Comparison of ENCODE assay signal across 1 cellular context in the genomic region with DNA sequence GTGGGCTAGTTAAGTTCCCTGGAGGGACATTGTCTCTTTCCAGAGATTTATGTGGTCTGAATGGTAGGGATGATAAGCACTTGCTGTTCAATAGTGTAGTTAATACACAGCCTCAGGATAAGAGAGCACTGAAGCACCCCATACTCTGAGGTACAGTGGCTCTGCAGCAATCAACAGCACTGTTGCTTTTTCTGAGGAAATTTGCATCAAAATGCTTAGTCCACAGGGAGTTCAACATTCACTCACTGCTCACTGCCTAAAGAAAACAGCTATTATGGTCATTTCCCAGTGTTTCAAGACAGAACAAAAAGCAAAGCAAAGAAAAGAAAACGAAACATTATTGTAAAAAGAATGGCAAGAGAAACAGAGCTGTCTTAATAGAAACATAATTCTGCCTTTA.
TF ChIP-seq lines count a peak whose summit lies in the region.

No MANE protein-coding gene starts in this region.

TF ChIP-seq in WTC11, 78 proteins besides CTCF, POLR2A, EP300 and RAD21 (continued from another document):
- TF ChIP-seq, protein P1, sequence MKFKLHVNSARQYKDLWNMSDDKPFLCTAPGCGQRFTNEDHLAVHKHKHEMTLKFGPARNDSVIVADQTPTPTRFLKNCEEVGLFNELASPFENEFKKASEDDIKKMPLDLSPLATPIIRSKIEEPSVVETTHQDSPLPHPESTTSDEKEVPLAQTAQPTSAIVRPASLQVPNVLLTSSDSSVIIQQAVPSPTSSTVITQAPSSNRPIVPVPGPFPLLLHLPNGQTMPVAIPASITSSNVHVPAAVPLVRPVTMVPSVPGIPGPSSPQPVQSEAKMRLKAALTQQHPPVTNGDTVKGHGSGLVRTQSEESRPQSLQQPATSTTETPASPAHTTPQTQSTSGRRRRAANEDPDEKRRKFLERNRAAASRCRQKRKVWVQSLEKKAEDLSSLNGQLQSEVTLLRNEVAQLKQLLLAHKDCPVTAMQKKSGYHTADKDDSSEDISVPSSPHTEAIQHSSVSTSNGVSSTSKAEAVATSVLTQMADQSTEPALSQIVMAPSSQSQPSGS (CRISPR knock-in tag; IDR thresholded peaks at IDR 0.05; ENCODE audit: borderline replicate concordance, low read depth) = no peak
- no peak for TF ChIP-seq TCF7 (CRISPR knock-in tag; IDR thresholded peaks at IDR 0.05; ENCODE audit: low read depth)
- TF ChIP-seq ZBTB21 (CRISPR knock-in tag; IDR thresholded peaks at IDR 0.05; ENCODE audit: borderline replicate concordance) = no peak
- no peak for TF ChIP-seq ZNF423 (CRISPR knock-in tag; IDR thresholded peaks at IDR 0.05)
- TF ChIP-seq, protein P2, sequence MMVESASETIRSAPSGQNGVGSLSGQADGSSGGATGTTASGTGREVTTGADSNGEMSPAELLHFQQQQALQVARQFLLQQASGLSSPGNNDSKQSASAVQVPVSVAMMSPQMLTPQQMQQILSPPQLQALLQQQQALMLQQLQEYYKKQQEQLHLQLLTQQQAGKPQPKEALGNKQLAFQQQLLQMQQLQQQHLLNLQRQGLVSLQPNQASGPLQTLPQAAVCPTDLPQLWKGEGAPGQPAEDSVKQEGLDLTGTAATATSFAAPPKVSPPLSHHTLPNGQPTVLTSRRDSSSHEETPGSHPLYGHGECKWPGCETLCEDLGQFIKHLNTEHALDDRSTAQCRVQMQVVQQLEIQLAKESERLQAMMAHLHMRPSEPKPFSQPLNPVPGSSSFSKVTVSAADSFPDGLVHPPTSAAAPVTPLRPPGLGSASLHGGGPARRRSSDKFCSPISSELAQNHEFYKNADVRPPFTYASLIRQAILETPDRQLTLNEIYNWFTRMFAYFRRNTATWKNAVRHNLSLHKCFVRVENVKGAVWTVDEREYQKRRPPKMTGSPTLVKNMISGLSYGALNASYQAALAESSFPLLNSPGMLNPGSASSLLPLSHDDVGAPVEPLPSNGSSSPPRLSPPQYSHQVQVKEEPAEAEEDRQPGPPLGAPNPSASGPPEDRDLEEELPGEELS (CRISPR knock-in tag; IDR thresholded peaks at IDR 0.05) = no peak
- no peak for TF ChIP-seq GRHL2 (CRISPR knock-in tag; IDR thresholded peaks at IDR 0.05; ENCODE audit: insufficient replicate concordance, severe bottlenecking)
- TF ChIP-seq ZNF263 (CRISPR knock-in tag; IDR thresholded peaks at IDR 0.05; ENCODE audit: low read depth) = no peak
- TF ChIP-seq SP1 (CRISPR knock-in tag; conservative IDR thresholded peaks at IDR 0.05) = no peak
